In the genomic region with DNA sequence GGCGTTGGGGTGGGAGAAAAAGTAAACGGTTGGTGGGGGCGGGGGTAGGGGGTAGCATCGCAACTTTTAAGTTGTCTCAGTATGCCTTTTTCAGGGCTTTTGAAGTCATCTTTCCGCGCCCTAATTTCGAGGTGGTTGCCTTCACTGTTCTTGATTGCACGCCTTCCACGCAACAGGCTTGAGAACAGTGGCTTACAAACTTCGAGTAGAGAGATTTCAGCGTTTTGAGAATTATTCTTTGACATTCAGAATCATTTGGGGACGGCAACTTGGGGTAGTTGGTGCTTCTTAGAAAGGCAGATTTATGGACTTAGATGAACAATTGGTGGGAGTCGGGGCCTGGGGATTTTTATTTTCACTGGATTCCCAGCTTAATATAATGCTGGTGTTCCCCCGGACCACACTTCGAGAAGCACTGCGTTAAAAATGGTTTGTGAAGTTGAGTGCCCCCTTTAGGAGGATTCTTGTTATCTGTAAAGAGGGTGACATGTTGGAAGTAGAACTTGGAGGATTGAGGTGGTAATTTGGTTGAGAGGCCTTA, we compare ENCODE assay signal across 8 cellular contexts. TPM values are rescaled to one million over a fixed set of nuclear protein-coding genes. Genes with fewer than 3 reads are reported as not detected.
DNase-seq lines count a peak whose midpoint lies in the region; ATAC-seq, FAIRE-seq and TF ChIP-seq lines count a peak whose summit lies in the region.

No MANE protein-coding gene starts in this region.

- DNase-seq in COLO829 (ENCODE audit: low spot score) (peak; percentile 67), LNCaP clone FGC (ENCODE audit: low read depth) (no peak), dorsolateral prefrontal cortex (peak in 1 of 10 donors; percentile 22), lower lobe of right lung (no peak), NCI-H128 (lab: John Stamatoyannopoulos, UW; ENCODE audit: unreplicated experiment) (no peak)
- DNase-seq in stimulated activated naive CD4-positive, alpha-beta T cell treated with Interleukin-2 at 50 U/mL for 16 hours (lab: John Stamatoyannopoulos, UW): peak; percentile 52

- peaks cover 49% of the 10 kb centered on the region for H3K4me1 ChIP-seq in lower lobe of right lung

- FAIRE-seq in TTC549 (lab: Jason Lieb, UNC): peak; percentile 46

- H3K27ac ChIP-seq in dorsolateral prefrontal cortex: peak overlapping the region; percentile 85 to 99 (median 96)
- H3K27ac ChIP-seq in lower lobe of right lung: peak overlapping the region; percentile 95

- H3K4me3 ChIP-seq in LNCaP clone FGC (ENCODE audit: low read depth, low read length): peak overlapping the region; percentile 66
- H3K4me3 ChIP-seq in dorsolateral prefrontal cortex: peak overlapping the region; percentile 67 to 97 (median 89)
- peak overlapping the region; percentile 90 for H3K4me3 ChIP-seq in lower lobe of right lung

- intact Hi-C loops in dorsolateral prefrontal cortex (cut with DNase I) (loop anchor here (2.0 to 5.0 kb wide), 8 partner anchors 35 to 155 kb away; a partner anchor contains a TSS), lower lobe of right lung (cut with DNase I) (no loop called here)

- H3K27me3 ChIP-seq in dorsolateral prefrontal cortex (no peaks in the 10 kb centered on the region), lower lobe of right lung (ENCODE audit: low read depth) (no peaks in the 10 kb centered on the region)

- no peaks in the 10 kb centered on the region for H3K9me3 ChIP-seq in lower lobe of right lung

- H3K36me3 ChIP-seq in lower lobe of right lung: peaks cover 28% of the 10 kb centered on the region

- TF ChIP-seq CTCF in LNCaP clone FGC (IDR thresholded peaks at IDR 0.05; ENCODE audit: control insufficient read depth, extremely low read depth, insufficient read depth) (peak; percentile 41), dorsolateral prefrontal cortex (IDR thresholded peaks at IDR 0.05 in 54 of 56, conservative IDR thresholded peaks at IDR 0.05 in 2 of 56; ENCODE audit: low read depth in 1 of 56, partially characterized antibody in 56 of 56) (peak in 53 of 56 donors; percentile 25 to 65 (median 52)), lower lobe of right lung (IDR thresholded peaks at IDR 0.05) (peak; percentile 31)

- ATAC-seq in GM21360 (IDR thresholded peaks at IDR 0.05; ENCODE audit: unreplicated experiment): peak; percentile 38
- ATAC-seq in lower lobe of right lung: peak in 1 of 2 donors; percentile 29

RNA-seq across cellular contexts. Expression of a gene that starts 0.9 kb away (rescaled TPM):
- total RNA-seq in dorsolateral prefrontal cortex (100 to 1,000 TPM in 7 of 120 experiments, 10 to 100 TPM in 113; 50.2 to 118 (median 78.2) TPM), lower lobe of right lung (65.7 TPM)

Comparison
In these comparisons a context has a peak if more than half of its experiments do, and no peak if none do; other contexts are left out.
1. DNase-seq: peak in COLO829 (single experiment) and stimulated activated naive CD4-positive, alpha-beta T cell treated with Interleukin-2 at 50 U/mL for 16 hours (single experiment); none in LNCaP clone FGC (single experiment), lower lobe of right lung (single experiment) and NCI-H128 (single experiment).
2. Peak in every context shown above with its lines, with median percentiles within 50 percentile points of each other: H3K4me3 ChIP-seq and CTCF ChIP-seq.